In the genomic region with DNA sequence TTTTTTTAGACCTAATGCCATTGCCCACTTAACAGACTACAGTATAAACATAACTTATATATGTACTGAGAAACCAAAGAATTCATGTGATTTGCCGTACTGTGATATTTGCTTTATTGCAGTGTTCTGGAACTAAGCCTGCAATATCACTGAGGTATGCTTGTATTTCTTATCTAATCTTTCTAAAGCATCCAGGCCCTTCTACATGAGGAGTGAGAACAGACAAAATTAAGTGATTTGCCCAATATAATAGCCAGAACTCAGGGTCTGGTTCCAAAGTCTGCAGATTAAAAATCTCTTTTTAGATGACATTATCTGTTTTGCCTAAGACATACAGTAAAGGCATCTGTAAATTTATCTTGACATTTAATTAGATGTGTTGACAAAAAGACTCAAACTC, we compare ENCODE assay signal across 19 cellular contexts. TPM values are rescaled to one million over a fixed set of nuclear protein-coding genes. Genes with fewer than 3 reads are reported as not detected.
DNase-seq lines count a peak whose midpoint lies in the region; ATAC-seq and TF ChIP-seq lines count a peak whose summit lies in the region.
"Had no signal": no experiment of that assay in that cellular context is flagged by ENCODE, and none has a peak within 500 bp of the region (broad histone marks: within the 10 kb centered on the region; RNA-seq: fewer than 3 reads in every experiment).

No MANE protein-coding gene starts in this region.

- peaks cover 63% of the 10 kb centered on the region for H3K79me2 ChIP-seq in mesendoderm (ENCODE audit: control insufficient read depth, insufficient read depth, low read length)

- H3K4me1 Mint-ChIP-seq in endodermal cell (peaks cover 23% of the 10 kb centered on the region), osteocyte (ENCODE audit: unreplicated experiment) (peaks cover 31% of the 10 kb centered on the region)

- H3K79me1 ChIP-seq in mesendoderm (ENCODE audit: low read length), result no peaks in the 10 kb centered on the region

- H3K27me3 ChIP-seq in cardiac muscle cell (no peaks in the 10 kb centered on the region), right atrium auricular region (no peaks in the 10 kb centered on the region), endodermal cell (ENCODE audit: control insufficient read depth, insufficient read depth, low read length, poor library complexity, severe bottlenecking) (no peaks in the 10 kb centered on the region), mesendoderm (ENCODE audit: insufficient read depth, low read length, poor library complexity) (no peaks in the 10 kb centered on the region), H7 (ENCODE audit: control insufficient read depth, insufficient read depth, low read length) (no peaks in the 10 kb centered on the region)

- peak overlapping the region; percentile 79 for H2BK5ac ChIP-seq in mesendoderm (ENCODE audit: low read length)

- H3K9me3 Mint-ChIP-seq in endodermal cell (peaks cover 10% of the 10 kb centered on the region), osteocyte (ENCODE audit: unreplicated experiment) (no peaks in the 10 kb centered on the region)
- H3K9me3 Mint-ChIP-seq: CD8-positive, alpha-beta T cell; IgD-negative memory B cell had no signal

- peak overlapping the region; percentile 91 for H3K4ac ChIP-seq in mesendoderm (ENCODE audit: low read depth, low read length)

- no peak for TF ChIP-seq CTCF in cardiac muscle cell (IDR thresholded peaks at IDR 0.05; ENCODE audit: low read depth, low read length)
- TF ChIP-seq CTCF in right atrium auricular region (IDR thresholded peaks at IDR 0.05), result no peak
- no peak for TF ChIP-seq CTCF in endodermal cell (conservative IDR thresholded peaks at IDR 0.05)
- TF ChIP-seq CTCF in osteocyte (IDR thresholded peaks at IDR 0.05), result no peak

- peak overlapping the region; percentile 99 for H3K18ac ChIP-seq in mesendoderm (ENCODE audit: low read length)

- peaks cover 33% of the 10 kb centered on the region for H3K36me3 Mint-ChIP-seq in endodermal cell (ENCODE audit: low read depth)
- peaks cover 6% of the 10 kb centered on the region for H3K36me3 Mint-ChIP-seq in osteocyte (ENCODE audit: unreplicated experiment)

- DNase-seq in cardiac muscle cell (ENCODE audit: low read depth in 1 of 2, low spot score in 1 of 2), result no peak
- no peak for DNase-seq in right atrium auricular region (ENCODE audit: low spot score)
- no peak for DNase-seq in endodermal cell
- DNase-seq in mesendoderm, result peak; percentile 73
- DNase-seq in DMS 273 (lab: John Stamatoyannopoulos, UW; ENCODE audit: unreplicated experiment), result no peak
- DNase-seq in H7, result no peak
- DNase-seq in osteocyte (ENCODE audit: extremely low spot score, unreplicated experiment), result no peak
- DNase-seq: CD8-positive, alpha-beta T cell; GDM1; Kasumi-1; NCI-H2029 treated with DMSO at 0.1 percent for 48 hours; NCI-H2171 treated with DMSO at 0.1 percent for 48 hours; NCI-H446 treated with DMSO at 0.1 percent for 48 hours; NCI-H748 treated with DMSO at 0.1 percent for 48 hours had no signal

- WGBS in endodermal cell (ENCODE audit: insufficient coverage in 1 of 2, insufficient read length in 1 of 2), 2 experiments, result 60 to 100% methylated on average over 1 of the region's 1 CpG
- WGBS in mesendoderm (ENCODE audit: extremely low coverage, insufficient coverage, low lambda C conversion rate), result no CpG with 5 or more reads among the region's 1 CpG

- H3K56ac ChIP-seq in mesendoderm (ENCODE audit: low read length), result peak overlapping the region; percentile 78

- H4K5ac ChIP-seq in mesendoderm (ENCODE audit: low read length), result no peak overlapping the region

- H3K23ac ChIP-seq in mesendoderm (ENCODE audit: low read length), result no peak overlapping the region

- peak overlapping the region; percentile 57 for H2BK15ac ChIP-seq in mesendoderm (replicated peaks; ENCODE audit: low read depth)

- H3K27ac ChIP-seq in cardiac muscle cell (peak overlapping the region; percentile 52), right atrium auricular region (no peak overlapping the region), endodermal cell (ENCODE audit: low read depth, low read length) (peak overlapping the region; percentile 26), mesendoderm (ENCODE audit: low read depth, low read length) (peak overlapping the region; percentile 96)
- H3K27ac ChIP-seq: 22Rv1, RWPE1 had no signal

- H2AK5ac ChIP-seq in mesendoderm (ENCODE audit: low read length), result no peak overlapping the region

- peak overlapping the region; percentile 56 for H3K9ac ChIP-seq in endodermal cell (ENCODE audit: extremely low read depth, low read length, poor library complexity, severe bottlenecking)
- peak overlapping the region; percentile 45 for H3K9ac ChIP-seq in mesendoderm (ENCODE audit: low read length)

- H3K27ac Mint-ChIP-seq in endodermal cell (peak overlapping the region; percentile 89), osteocyte (ENCODE audit: unreplicated experiment) (no peak overlapping the region)
- H3K27ac Mint-ChIP-seq: CD8-positive, alpha-beta T cell; IgD-negative memory B cell had no signal

- H3K4me2 ChIP-seq in mesendoderm (ENCODE audit: low read length), result no peak overlapping the region

- H3K4me3 ChIP-seq in cardiac muscle cell, result no peak overlapping the region
- no peak overlapping the region for H3K4me3 ChIP-seq in right atrium auricular region
- peak overlapping the region; percentile 41 for H3K4me3 ChIP-seq in endodermal cell (ENCODE audit: low read length)
- H3K4me3 ChIP-seq in mesendoderm (ENCODE audit: low read length), result no peak overlapping the region
- H3K4me3 ChIP-seq in H7 (ENCODE audit: insufficient read depth, low read depth, low read length), result no peak overlapping the region
- H3K4me3 ChIP-seq: GM12878 had no signal

- peak overlapping the region; percentile 97 for H2BK120ac ChIP-seq in mesendoderm (ENCODE audit: low read depth, low read length)

- H3K4me1 ChIP-seq in cardiac muscle cell (ENCODE audit: low read depth), result peaks cover 11% of the 10 kb centered on the region
- peaks cover 0 to 33% of the 10 kb centered on the region in 2 donors for H3K4me1 ChIP-seq in right atrium auricular region
- peaks cover 3% of the 10 kb centered on the region for H3K4me1 ChIP-seq in endodermal cell (ENCODE audit: control insufficient read depth, insufficient read depth, low read length)
- no peaks in the 10 kb centered on the region for H3K4me1 ChIP-seq in mesendoderm (ENCODE audit: control insufficient read depth, low read depth, low read length)

- peak overlapping the region; percentile 10 for H3K4me3 Mint-ChIP-seq in endodermal cell
- H3K4me3 Mint-ChIP-seq in osteocyte (ENCODE audit: unreplicated experiment), result no peak overlapping the region
- H3K4me3 Mint-ChIP-seq: CD8-positive, alpha-beta T cell had no signal

- H3K9me3 ChIP-seq in cardiac muscle cell (ENCODE audit: low read depth) (no peaks in the 10 kb centered on the region), right atrium auricular region (no peaks in the 10 kb centered on the region), endodermal cell (ENCODE audit: control insufficient read depth, low read length) (peaks cover 4% of the 10 kb centered on the region)

- ATAC-seq in GM18502 (IDR thresholded peaks at IDR 0.05; ENCODE audit: poor library complexity, unreplicated experiment), result no peak
- ATAC-seq: CD8-positive, alpha-beta T cell; GM12878 had no signal

- H3K36me3 ChIP-seq in cardiac muscle cell (no peaks in the 10 kb centered on the region), right atrium auricular region (no peaks in the 10 kb centered on the region), endodermal cell (ENCODE audit: control insufficient read depth, insufficient read depth, low read length) (peaks cover 40% of the 10 kb centered on the region), mesendoderm (ENCODE audit: control insufficient read depth, insufficient read depth, low read length) (no peaks in the 10 kb centered on the region), H7 (replicated peaks; ENCODE audit: control insufficient read depth, insufficient read depth, low read length) (no peaks in the 10 kb centered on the region)

- no peaks in the 10 kb centered on the region for H3K27me3 Mint-ChIP-seq in endodermal cell (ENCODE audit: insufficient read depth)
- no peaks in the 10 kb centered on the region for H3K27me3 Mint-ChIP-seq in osteocyte (ENCODE audit: unreplicated experiment)
- H3K27me3 Mint-ChIP-seq: IgD-negative memory B cell had no signal

- H4K8ac ChIP-seq in mesendoderm (ENCODE audit: low read depth, low read length), result peak overlapping the region; percentile 5

RNA-seq across cellular contexts. Expression of a gene that starts 41.9 kb away (rescaled TPM):
- 15.0 and 24.9 TPM in 2 replicates for total RNA-seq in cardiac muscle cell
- polyA plus RNA-seq in cardiac muscle cell, result 12.7 and 17.8 TPM in 2 replicates
- 10 to 100 TPM; 55.0 to 68.5 TPM for total RNA-seq in right atrium auricular region
- total RNA-seq in endodermal cell, result 10 to 100 TPM; 42.2 to 56.3 TPM
- 32.5 TPM for polyA plus RNA-seq in endodermal cell (2013, experiment 1 of 2)
- 36.1 TPM for polyA plus RNA-seq in endodermal cell (2013, experiment 2 of 2)
- polyA plus RNA-seq in mesendoderm (2013, experiment 1 of 2), result 15.0 TPM
- polyA plus RNA-seq in mesendoderm (2013, experiment 2 of 2), result 15.1 TPM
- 10.3 and 15.9 TPM in 2 replicates for total RNA-seq in H7 (2014; rRNA removed; shearing (Covaris generic))
- total RNA-seq in osteocyte, result 90.6 and 92.3 TPM in 2 replicates

Comparison
In these comparisons a context has a peak if more than half of its experiments do, and no peak if none do; other contexts are left out.
1. H3K27ac ChIP-seq: peak in cardiac muscle cell (single experiment), endodermal cell (single experiment) and mesendoderm (single experiment); none in right atrium auricular region (0 of 2).